Comparison of ENCODE assay signal across 31 cellular contexts in genomic region chr20:30513050-30513628, GRCh38.
"Had no signal": no experiment of that assay in that cellular context is flagged by ENCODE, and none has a peak within 500 bp of the region (broad histone marks: within the 10 kb centered on the region; RNA-seq: fewer than 3 reads in every experiment).

No MANE protein-coding gene starts in this region.

- H3K27me3 ChIP-seq: ascending aorta, cardiac muscle cell, SJCRH30 had no signal

- H3K4me1 ChIP-seq: ascending aorta, SJCRH30 had no signal

- H3K9me3 ChIP-seq: SJCRH30 had no signal

- DNase-seq: activated B cell treated with CpG ODN at 0.5 μM for 24 hours; activated CD4-positive, alpha-beta T cell treated with anti-CD3 and anti-CD28 coated beads for 4 hours; activated CD4-positive, alpha-beta T cell treated with anti-CD3 and anti-CD28 coated beads, Interleukin-2, amount 50 U/mL, for 4 hours; activated CD4-positive, CD25-positive, alpha-beta regulatory T cell treated with anti-CD3 and anti-CD28 coated beads, Interleukin-2, amount 50 U/mL, for 72 hours; activated CD8-positive, alpha-beta T cell treated with anti-CD3 and anti-CD28 coated beads for 36 hours; activated effector memory CD4-positive, alpha-beta T cell treated with anti-CD3 and anti-CD28 coated beads, Interleukin-2, amount 50 U/mL, for 16 hours; activated naive CD4-positive, alpha-beta T cell; activated naive CD4-positive, alpha-beta T cell treated with anti-CD3 and anti-CD28 coated beads, Interleukin-2, amount 50 U/mL, for 16 hours; activated naive CD8-positive, alpha-beta T cell treated with anti-CD3 and anti-CD28 coated beads for 36 hours; activated T-cell treated with anti-CD3 and anti-CD28 coated beads, Interleukin-2, amount 50 U/mL, for 1 hour; activated T-cell treated with anti-CD3 and anti-CD28 coated beads, Interleukin-2, amount 50 U/mL, for 72 hours; amygdala; MM.1S; MV-4-11; NCI-H1092; NCI-H1436 treated with DMSO at 0.1 percent for 48 hours; NCI-H1694 treated with DMSO at 0.1 percent for 48 hours; NCI-H2029; NCI-H510A treated with DMSO at 0.1 percent for 48 hours; NCI-H526 treated with DMSO at 0.1 percent for 48 hours; NCI-H774; SHP77; SJCRH30; T-cell; T-helper 17 cell; T-helper 9 cell had no signal

- H3K4me3 ChIP-seq: ascending aorta, cardiac muscle cell, SJCRH30, SK-N-MC had no signal

- H3K4me2 ChIP-seq: KMS-11 had no signal

- H3K36me3 ChIP-seq: ascending aorta, cardiac muscle cell, SJCRH30 had no signal

- H3K27ac ChIP-seq: ascending aorta, cardiac muscle cell, KMS-11, SJCRH30, SK-N-MC, VCaP had no signal
